In genomic region chr17:78120971-78121800, GRCh38 we compare ENCODE assay signal across 12 cellular contexts. TPM values are rescaled to one million over a fixed set of nuclear protein-coding genes. Genes with fewer than 3 reads are reported as not detected.
DNase-seq lines count a peak whose midpoint lies in the region; ATAC-seq and TF ChIP-seq lines count a peak whose summit lies in the region.
"Had no signal": no experiment of that assay in that cellular context is flagged by ENCODE, and none has a peak within 500 bp of the region (broad histone marks: within the 10 kb centered on the region; RNA-seq: fewer than 3 reads in every experiment).

No MANE protein-coding gene starts in this region.

- no peaks in the 10 kb centered on the region for H3K9me3 Mint-ChIP-seq in activated naive CD8-positive, alpha-beta T cell treated with anti-CD3 and anti-CD28 coated beads, Interleukin-2, amount 50 U/mL, for 24 hours
- H3K9me3 Mint-ChIP-seq in stimulated activated effector memory CD8-positive, alpha-beta T cell treated with anti-CD3 and anti-CD28 coated beads, Interleukin-12 subunit alpha, Interleukin-12 subunit beta, amount 100 ng/mL, for 72 hours, result no peaks in the 10 kb centered on the region
- H3K9me3 Mint-ChIP-seq: nephron had no signal

- intact Hi-C loops in adrenal gland (cut with DNase I), result no loop called here

- H3K36me3 ChIP-seq in Peyer's patch, result peaks cover 0 to 48% (median 0%) of the 10 kb centered on the region in 3 donors
- no peaks in the 10 kb centered on the region for H3K36me3 ChIP-seq in adrenal gland (replicated peaks in 1 of 2)

- no peak for TF ChIP-seq CTCF in Peyer's patch (IDR thresholded peaks at IDR 0.05)
- TF ChIP-seq CTCF in adrenal gland (IDR thresholded peaks at IDR 0.05), result no peak

- H3K36me3 Mint-ChIP-seq in activated naive CD8-positive, alpha-beta T cell treated with anti-CD3 and anti-CD28 coated beads, Interleukin-2, amount 50 U/mL, for 24 hours (ENCODE audit: low read depth), result peaks cover 31% of the 10 kb centered on the region
- peaks cover 97% of the 10 kb centered on the region for H3K36me3 Mint-ChIP-seq in stimulated activated effector memory CD8-positive, alpha-beta T cell treated with anti-CD3 and anti-CD28 coated beads, Interleukin-12 subunit alpha, Interleukin-12 subunit beta, amount 100 ng/mL, for 72 hours

- H3K27me3 ChIP-seq in Peyer's patch (no peaks in the 10 kb centered on the region), adrenal gland (no peaks in the 10 kb centered on the region)
- H3K27me3 ChIP-seq: SJCRH30, tibial nerve had no signal

- H3K4me1 Mint-ChIP-seq in activated naive CD8-positive, alpha-beta T cell treated with anti-CD3 and anti-CD28 coated beads, Interleukin-2, amount 50 U/mL, for 24 hours, result peaks cover 56% of the 10 kb centered on the region
- peaks cover 54% of the 10 kb centered on the region for H3K4me1 Mint-ChIP-seq in stimulated activated effector memory CD8-positive, alpha-beta T cell treated with anti-CD3 and anti-CD28 coated beads, Interleukin-12 subunit alpha, Interleukin-12 subunit beta, amount 100 ng/mL, for 72 hours

- H3K4me1 ChIP-seq in Peyer's patch, result peaks cover 0 to 51% (median 37%) of the 10 kb centered on the region in 4 donors
- H3K4me1 ChIP-seq in adrenal gland (replicated peaks in 1 of 2), result peaks cover 4 to 14% of the 10 kb centered on the region in 2 donors

- H3K4me3 Mint-ChIP-seq in activated naive CD8-positive, alpha-beta T cell treated with anti-CD3 and anti-CD28 coated beads, Interleukin-2, amount 50 U/mL, for 24 hours, result peak overlapping the region; percentile 74
- H3K4me3 Mint-ChIP-seq in stimulated activated effector memory CD8-positive, alpha-beta T cell treated with anti-CD3 and anti-CD28 coated beads, Interleukin-12 subunit alpha, Interleukin-12 subunit beta, amount 100 ng/mL, for 72 hours, result peak overlapping the region; percentile 99
- H3K4me3 Mint-ChIP-seq: nephron had no signal

- DNase-seq in activated CD4-positive, alpha-beta T cell treated with anti-CD3 and anti-CD28 coated beads for 48 hours, result peak; percentile 59
- DNase-seq in activated CD4-positive, alpha-beta T cell treated with anti-CD3 and anti-CD28 coated beads, Interleukin-2, amount 50 U/mL, for 4 hours, result no peak
- DNase-seq in Peyer's patch (peak in 2 of 3 donors; percentile 79 to 83), adrenal gland (no peak), HuH-7.5 (ENCODE audit: low spot score) (no peak)
- peak; percentile 49 for DNase-seq in activated naive CD8-positive, alpha-beta T cell treated with anti-CD3 and anti-CD28 coated beads, Interleukin-2, amount 50 U/mL, for 24 hours
- peak in 1 of 2 donors; percentile 72 for DNase-seq in stimulated activated effector memory CD8-positive, alpha-beta T cell treated with anti-CD3 and anti-CD28 coated beads, Interleukin-12 subunit alpha, Interleukin-12 subunit beta, amount 100 ng/mL, for 72 hours (ENCODE audit: low spot score in 2 of 2)
- DNase-seq: SJCRH30 had no signal

- 81 to 89% (median 84%) methylated on average over 20 to 35 of the region's 35 CpGs for WGBS in adrenal gland, 4 donors

- no peaks in the 10 kb centered on the region for H3K27me3 Mint-ChIP-seq in activated naive CD8-positive, alpha-beta T cell treated with anti-CD3 and anti-CD28 coated beads, Interleukin-2, amount 50 U/mL, for 24 hours

- TF ChIP-seq POLR2A in Peyer's patch (IDR thresholded peaks at IDR 0.05), result no peak
- no peak for TF ChIP-seq POLR2A in adrenal gland (IDR thresholded peaks at IDR 0.05)

- H3K4me3 ChIP-seq in Peyer's patch (peak overlapping the region in 2 of 4 donors; percentile 26 to 28), adrenal gland (no peak overlapping the region)
- H3K4me3 ChIP-seq: SJCRH30 had no signal

- H3K27ac ChIP-seq in Peyer's patch (peak overlapping the region; percentile 45 to 99 (median 61)), adrenal gland (no peak overlapping the region)
- H3K27ac ChIP-seq: SJCRH30 had no signal

- ATAC-seq in activated naive CD8-positive, alpha-beta T cell treated with anti-CD3 and anti-CD28 coated beads, Interleukin-2, amount 50 U/mL, for 24 hours, result peak; percentile 49
- ATAC-seq in stimulated activated effector memory CD8-positive, alpha-beta T cell treated with anti-CD3 and anti-CD28 coated beads, Interleukin-12 subunit alpha, Interleukin-12 subunit beta, amount 100 ng/mL, for 72 hours, result peak; percentile 69
- ATAC-seq in HG03045 (IDR thresholded peaks at IDR 0.05; ENCODE audit: unreplicated experiment), result no peak

- H3K9me3 ChIP-seq in Peyer's patch (no peaks in the 10 kb centered on the region), adrenal gland (replicated peaks in 1 of 3) (no peaks in the 10 kb centered on the region)
- H3K9me3 ChIP-seq: SJCRH30, tibial nerve had no signal

- H3K27ac Mint-ChIP-seq in activated naive CD8-positive, alpha-beta T cell treated with anti-CD3 and anti-CD28 coated beads, Interleukin-2, amount 50 U/mL, for 24 hours, result peak overlapping the region; percentile 79
- peak overlapping the region; percentile 91 for H3K27ac Mint-ChIP-seq in stimulated activated effector memory CD8-positive, alpha-beta T cell treated with anti-CD3 and anti-CD28 coated beads, Interleukin-12 subunit alpha, Interleukin-12 subunit beta, amount 100 ng/mL, for 72 hours
- H3K27ac Mint-ChIP-seq: nephron had no signal

RNA-seq across cellular contexts. Expression of gene TMC6, which starts 7.4 kb away (rescaled TPM):
- total RNA-seq in Peyer's patch, result 100 to 1,000 TPM in 1 of 4 donors, 10 to 100 TPM in 3; 54.5 to 107 (median 94.9) TPM
- total RNA-seq in adrenal gland, result 10 to 100 TPM in 7 of 8 donors, 1 to 10 TPM in 1; 6.0 to 38.9 (median 19.1) TPM
- polyA plus RNA-seq in adrenal gland, result 10 to 100 TPM in 2 of 3 donors, 1 to 10 TPM in 1; 2.5 to 79.0 (median 40.3) TPM

RNA-seq across cellular contexts. Expression of gene TMC8, which starts 9.4 kb away (rescaled TPM):
- total RNA-seq in Peyer's patch (10 to 100 TPM in 3 of 4 donors, 1 to 10 TPM in 1; 10.0 to 66.8 (median 22.5) TPM), adrenal gland (10 to 100 TPM in 3 of 8 donors, 1 to 10 TPM in 5; 2.2 to 13.2 (median 6.8) TPM)
- polyA plus RNA-seq in adrenal gland, result 10 to 100 TPM in 1 of 3 donors, 1 to 10 TPM in 1, under 1 TPM in 1; 0.99 to 28.8 (median 6.0) TPM

RNA-seq across cellular contexts. Expression of gene C17orf99, which starts 25.0 kb away (rescaled TPM):
- total RNA-seq in Peyer's patch, result 1 to 10 TPM in 1 of 4 donors, not detected in 3; 1.6 TPM
- not detected for total RNA-seq in adrenal gland
- not detected for polyA plus RNA-seq in adrenal gland
- total RNA-seq: G401, SJCRH30, tibial nerve had no signal

RNA-seq across cellular contexts. Expression of gene SYNGR2, which starts 47.2 kb away (rescaled TPM):
- total RNA-seq in Peyer's patch (10 to 100 TPM; 51.2 to 87.2 (median 77.3) TPM), adrenal gland (10 to 100 TPM; 36.3 to 98.1 (median 62.9) TPM)
- 10 to 100 TPM; 32.7 to 85.5 (median 38.9) TPM for polyA plus RNA-seq in adrenal gland

Comparison
In these comparisons a context has a peak if more than half of its experiments do, and no peak if none do; other contexts are left out.
1. DNase-seq: peak in activated CD4-positive, alpha-beta T cell treated with anti-CD3 and anti-CD28 coated beads for 48 hours (single experiment), Peyer's patch (2 of 3) and activated naive CD8-positive, alpha-beta T cell treated with anti-CD3 and anti-CD28 coated beads, Interleukin-2, amount 50 U/mL, for 24 hours (single experiment); none in activated CD4-positive, alpha-beta T cell treated with anti-CD3 and anti-CD28 coated beads, Interleukin-2, amount 50 U/mL, for 4 hours (0 of 2), adrenal gland (0 of 7) and HuH-7.5 (single experiment).
2. H3K27ac ChIP-seq: peak in Peyer's patch (4 of 4); none in adrenal gland (0 of 5).